ENCODE assay signal across 11 cellular contexts in genomic region chr6:106194949-106195919, GRCh38.
DNase-seq lines count a peak whose midpoint lies in the region; ATAC-seq and TF ChIP-seq lines count a peak whose summit lies in the region.
"Had no signal": no experiment of that assay in that cellular context is flagged by ENCODE, and none has a peak within 500 bp of the region (broad histone marks: within the 10 kb centered on the region; RNA-seq: fewer than 3 reads in every experiment).

No MANE protein-coding gene starts in this region.

- H3K4me1 Mint-ChIP-seq in activated naive CD4-positive, alpha-beta T cell treated with anti-CD3 and anti-CD28 coated beads, Interleukin-2, amount 50 U/mL, for 24 hours: peaks cover 46% of the 10 kb centered on the region
- peaks cover 60% of the 10 kb centered on the region for H3K4me1 Mint-ChIP-seq in stimulated activated naive CD8-positive, alpha-beta T cell treated with anti-CD3 and anti-CD28 coated beads, Interleukin-15, Interleukin-2, amounts not matched to agents 100 ng/mL and 50 ng/mL, for 24 hours (ENCODE audit: low read depth)

- H3K4me3 ChIP-seq in PC-9: 0 out of 2 replicates have a peak overlapping the region, but pooled peaks have one; percentile 10
- H3K4me3 ChIP-seq: gastrocnemius medialis, thoracic aorta had no signal

- H4K20me1 ChIP-seq in PC-9 (ENCODE audit: insufficient read depth): no peaks in the 10 kb centered on the region

- H3K4me3 Mint-ChIP-seq in activated naive CD4-positive, alpha-beta T cell treated with anti-CD3 and anti-CD28 coated beads, Interleukin-2, amount 50 U/mL, for 24 hours: peak overlapping the region; percentile 75
- H3K4me3 Mint-ChIP-seq in stimulated activated naive CD8-positive, alpha-beta T cell treated with anti-CD3 and anti-CD28 coated beads, Interleukin-15, Interleukin-2, amounts not matched to agents 100 ng/mL and 50 ng/mL, for 24 hours: peak overlapping the region; percentile 62

- H3K27ac ChIP-seq in PC-9 (peak overlapping the region; percentile 92), epithelial cell of prostate (peak overlapping the region; percentile 99)
- H3K27ac ChIP-seq: gastrocnemius medialis, thoracic aorta had no signal

- no peaks in the 10 kb centered on the region for H3K27me3 Mint-ChIP-seq in activated naive CD4-positive, alpha-beta T cell treated with anti-CD3 and anti-CD28 coated beads, Interleukin-2, amount 50 U/mL, for 24 hours
- H3K27me3 Mint-ChIP-seq in stimulated activated naive CD8-positive, alpha-beta T cell treated with anti-CD3 and anti-CD28 coated beads, Interleukin-15, Interleukin-2, amounts not matched to agents 100 ng/mL and 50 ng/mL, for 24 hours: no peaks in the 10 kb centered on the region

- peaks cover 12% of the 10 kb centered on the region; the same call in 1 of the 2 replicates for H3K79me2 ChIP-seq in PC-9 (ENCODE audit: low read depth)

- no TSS peak for BruUV-seq in PC-9 (replicated peaks; lab: Mats Ljungman, UMichigan)

- no peaks in the 10 kb centered on the region for H3K9me2 ChIP-seq in PC-9 (ENCODE audit: insufficient read depth)

- H3K4me2 ChIP-seq in PC-9: peak overlapping the region; percentile 58

- no peak for ATAC-seq in GM19328 (IDR thresholded peaks at IDR 0.05; ENCODE audit: unreplicated experiment)
- ATAC-seq in HG02870 (IDR thresholded peaks at IDR 0.05; ENCODE audit: unreplicated experiment): no peak
- ATAC-seq: gastrocnemius medialis had no signal

- no peaks in the 10 kb centered on the region for H3K27me3 ChIP-seq in PC-9 (ENCODE audit: insufficient read depth, low read depth)
- H3K27me3 ChIP-seq: gastrocnemius medialis had no signal

- intact Hi-C loops in PC-9 (cut with micrococcal nuclease; ENCODE audit: unreplicated experiment): loop anchor here (1.0 to 5.0 kb wide), 3 partner anchors 48 to 76 kb away; no protein-coding TSS in a partner anchor

- no peaks in the 10 kb centered on the region for H3K9me3 Mint-ChIP-seq in activated naive CD4-positive, alpha-beta T cell treated with anti-CD3 and anti-CD28 coated beads, Interleukin-2, amount 50 U/mL, for 24 hours
- no peaks in the 10 kb centered on the region for H3K9me3 Mint-ChIP-seq in stimulated activated naive CD8-positive, alpha-beta T cell treated with anti-CD3 and anti-CD28 coated beads, Interleukin-15, Interleukin-2, amounts not matched to agents 100 ng/mL and 50 ng/mL, for 24 hours

- DNase-seq in activated naive CD4-positive, alpha-beta T cell treated with anti-CD3 and anti-CD28 coated beads, Interleukin-2, amount 50 U/mL, for 16 hours: no peak
- DNase-seq in PC-9 (peak; percentile 4 to 94), epithelial cell of prostate (ENCODE audit: low read depth, low spot score) (peak; percentile 99), C1 segment of cervical spinal cord (lab: John Stamatoyannopoulos, UW) (no peak)
- DNase-seq: Caco-2, gastrocnemius medialis had no signal

- H3K36me3 ChIP-seq in PC-9 (ENCODE audit: low read depth): peaks cover 17% of the 10 kb centered on the region; the same call in 1 of the 2 replicates
- H3K36me3 ChIP-seq: gastrocnemius medialis, thoracic aorta had no signal

- POLR2A ChIA-PET in PC-9 (lab: Charles Lee; ENCODE audit: unreplicated experiment): interaction anchor here (0.6 to 0.8 kb wide), 4 partner anchors 57 to 141 kb away, joined by 4 to 8 read pairs (median 4); no protein-coding TSS in a partner anchor

- CTCF ChIA-PET in PC-9 (lab: Charles Lee): interaction anchor here (0.6 to 0.7 kb wide), 2 partner anchors 13 to 158 kb away, joined by 3 to 4 read pairs; no protein-coding TSS in a partner anchor

- peaks cover 16% of the 10 kb centered on the region for H3K36me3 Mint-ChIP-seq in activated naive CD4-positive, alpha-beta T cell treated with anti-CD3 and anti-CD28 coated beads, Interleukin-2, amount 50 U/mL, for 24 hours
- peaks cover 40% of the 10 kb centered on the region for H3K36me3 Mint-ChIP-seq in stimulated activated naive CD8-positive, alpha-beta T cell treated with anti-CD3 and anti-CD28 coated beads, Interleukin-15, Interleukin-2, amounts not matched to agents 100 ng/mL and 50 ng/mL, for 24 hours (ENCODE audit: low read depth)

- H3K4me1 ChIP-seq in PC-9 (replicated peaks; ENCODE audit: insufficient read depth): peaks cover 25% of the 10 kb centered on the region
- H3K4me1 ChIP-seq: Caco-2, gastrocnemius medialis had no signal

- TF ChIP-seq CTCF in PC-9 (conservative IDR thresholded peaks at IDR 0.05): no peak

- peak overlapping the region; percentile 95 for H3K27ac Mint-ChIP-seq in activated naive CD4-positive, alpha-beta T cell treated with anti-CD3 and anti-CD28 coated beads, Interleukin-2, amount 50 U/mL, for 24 hours
- H3K27ac Mint-ChIP-seq in stimulated activated naive CD8-positive, alpha-beta T cell treated with anti-CD3 and anti-CD28 coated beads, Interleukin-15, Interleukin-2, amounts not matched to agents 100 ng/mL and 50 ng/mL, for 24 hours: peak overlapping the region; percentile 79

- peaks cover 18% of the 10 kb centered on the region for H3F3A ChIP-seq in PC-9 (ENCODE audit: insufficient read depth, low read depth)

- H3K9me3 ChIP-seq in PC-9 (ENCODE audit: insufficient read depth, low read depth): no peaks in the 10 kb centered on the region
- H3K9me3 ChIP-seq: Caco-2, gastrocnemius medialis, thoracic aorta had no signal

- H2AFZ ChIP-seq in PC-9: no peak overlapping the region

Comparison
In these comparisons a context has a peak if more than half of its experiments do, and no peak if none do; other contexts are left out.
1. DNase-seq: peak in PC-9 (2 of 2) and epithelial cell of prostate (single experiment); none in activated naive CD4-positive, alpha-beta T cell treated with anti-CD3 and anti-CD28 coated beads, Interleukin-2, amount 50 U/mL, for 16 hours (single experiment) and C1 segment of cervical spinal cord (0 of 14).